ENCODE assay signal across 18 cellular contexts in the genomic region with DNA sequence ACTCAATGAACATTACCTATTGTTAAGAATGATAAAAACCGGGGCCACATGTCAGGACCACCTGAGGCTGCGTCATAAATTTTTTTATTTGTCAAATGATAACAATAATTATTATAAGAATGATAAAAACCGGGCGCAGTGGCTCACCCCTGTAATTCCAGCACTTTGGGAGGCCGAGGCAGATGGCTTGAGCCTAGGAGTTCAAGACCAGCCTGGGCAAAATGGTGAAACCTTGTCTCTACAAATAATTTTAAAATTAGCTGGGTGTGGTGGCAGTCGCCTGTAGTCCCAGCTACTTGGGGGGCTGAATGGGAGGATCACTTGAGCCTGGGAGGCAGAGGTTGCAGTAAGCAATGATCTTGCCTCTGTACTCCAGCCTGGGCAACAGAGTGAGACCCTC. TPM values are rescaled to one million over a fixed set of nuclear protein-coding genes. Genes with fewer than 3 reads are reported as not detected.
DNase-seq lines count a peak whose midpoint lies in the region; ATAC-seq and TF ChIP-seq lines count a peak whose summit lies in the region.
"Had no signal": no experiment of that assay in that cellular context is flagged by ENCODE, and none has a peak within 500 bp of the region (broad histone marks: within the 10 kb centered on the region; RNA-seq: fewer than 3 reads in every experiment).

No MANE protein-coding gene starts in this region.

- H2AFZ ChIP-seq in DND-41 (ENCODE audit: low read depth, low read length) (0 out of 2 replicates have a peak overlapping the region, but pooled peaks have one; percentile 96), PC-9 (no peak overlapping the region)

- ATAC-seq in DND-41 (ENCODE audit: insufficient read depth, low read depth) (no peak), HG03432 (IDR thresholded peaks at IDR 0.05; ENCODE audit: unreplicated experiment) (no peak)
- no peak for ATAC-seq in activated T-cell treated with anti-CD3 and anti-CD28 coated beads, Interleukin-2, amount 50 U/mL, for 4 hours

- H4K20me1 ChIP-seq in BLaER1 treated with 17β-estradiol and CSF1 and Interleukin-3, amounts not matched to agents 10 nM and 100 nM: peaks cover 0 to 3% (median 0%) of the 10 kb centered on the region in 11 experiments; a peak in 2 of 22 replicates
- H4K20me1 ChIP-seq in DND-41 (ENCODE audit: insufficient read depth, low read length): no peaks in the 10 kb centered on the region
- H4K20me1 ChIP-seq in PC-9 (ENCODE audit: insufficient read depth): no peaks in the 10 kb centered on the region

- no TSS peak for BruUV-seq in PC-9 (replicated peaks; lab: Mats Ljungman, UMichigan)

- H3K27ac ChIP-seq in BLaER1 treated with 17β-estradiol and CSF1 and Interleukin-3, amounts not matched to agents 10 nM and 100 nM: no peak overlapping the region
- H3K27ac ChIP-seq in DND-41 (ENCODE audit: low read length) (no peak overlapping the region), PC-9 (no peak overlapping the region)

- no peak overlapping the region for H3K27ac Mint-ChIP-seq in neural crest cell (ENCODE audit: unreplicated experiment)

- no peak for TF ChIP-seq CTCF in DND-41 (IDR thresholded peaks at IDR 0.05; ENCODE audit: borderline replicate concordance, extremely low read depth, low read length, poor library complexity, severe bottlenecking)
- TF ChIP-seq CTCF in PC-9 (conservative IDR thresholded peaks at IDR 0.05): no peak
- TF ChIP-seq CTCF in neural crest cell (conservative IDR thresholded peaks at IDR 0.05): no peak

- intact Hi-C loops in PC-9 (cut with micrococcal nuclease; ENCODE audit: unreplicated experiment): no loop called here

- peak overlapping the region; percentile 51 for H3K4me3 Mint-ChIP-seq in neural crest cell
- H3K4me3 Mint-ChIP-seq in activated T-cell treated with anti-CD3 and anti-CD28 coated beads, Interleukin-2, amount 50 U/mL, for 4 hours: no peak overlapping the region

- POLR2A ChIA-PET in PC-9 (lab: Charles Lee; ENCODE audit: unreplicated experiment): interaction anchor here (1.1 kb wide), 1 partner anchor 13 kb away, joined by 4 read pairs; no protein-coding TSS in a partner anchor

- no peaks in the 10 kb centered on the region for H3K36me3 Mint-ChIP-seq in neural crest cell (ENCODE audit: low read depth)
- H3K36me3 Mint-ChIP-seq in activated T-cell treated with anti-CD3 and anti-CD28 coated beads, Interleukin-2, amount 50 U/mL, for 4 hours (ENCODE audit: insufficient read depth): no peaks in the 10 kb centered on the region

- CTCF ChIA-PET in PC-9 (lab: Charles Lee): no interaction called here

- H3K9me3 Mint-ChIP-seq in neural crest cell: no peaks in the 10 kb centered on the region
- H3K9me3 Mint-ChIP-seq in activated T-cell treated with anti-CD3 and anti-CD28 coated beads, Interleukin-2, amount 50 U/mL, for 4 hours: no peaks in the 10 kb centered on the region
- H3K9me3 Mint-ChIP-seq: activated T-cell treated with anti-CD3 and anti-CD28 coated beads, Interleukin-2, amount 50 U/mL, for 24 hours; effector memory CD8-positive, alpha-beta T cell had no signal

- H3K27me3 ChIP-seq in BLaER1 treated with 17β-estradiol and CSF1 and Interleukin-3, amounts not matched to agents 10 nM and 100 nM: no peaks in the 10 kb centered on the region
- H3K27me3 ChIP-seq in DND-41 (ENCODE audit: insufficient read depth, low read length, poor library complexity) (no peaks in the 10 kb centered on the region), PC-9 (ENCODE audit: insufficient read depth, low read depth) (no peaks in the 10 kb centered on the region)
- H3K27me3 ChIP-seq: MG63 had no signal

- DNase-seq in DND-41: no peak
- DNase-seq in PC-9: no peak
- DNase-seq in neural crest cell (ENCODE audit: low read depth, low spot score): no peak
- DNase-seq in activated T-cell treated with anti-CD3 and anti-CD28 coated beads, Interleukin-2, amount 50 U/mL, for 4 hours: no peak
- no peak for DNase-seq in NCI-H146 treated with DMSO at 0.1 percent for 48 hours (lab: John Stamatoyannopoulos, UW; ENCODE audit: unreplicated experiment)

- H3K9me2 ChIP-seq in PC-9 (ENCODE audit: insufficient read depth): no peaks in the 10 kb centered on the region

- no peak overlapping the region for H3K9ac ChIP-seq in BLaER1 treated with 17β-estradiol and CSF1 and Interleukin-3, amounts not matched to agents 10 nM and 100 nM
- H3K9ac ChIP-seq in DND-41 (ENCODE audit: low read depth, low read length): 0 out of 2 replicates have a peak overlapping the region, but pooled peaks have one; percentile 75

- H3K36me3 ChIP-seq in BLaER1 treated with 17β-estradiol and CSF1 and Interleukin-3, amounts not matched to agents 10 nM and 100 nM: peaks cover 5 to 21% (median 14%) of the 10 kb centered on the region in 11 experiments; a peak in 20 of 22 replicates
- H3K36me3 ChIP-seq in DND-41 (ENCODE audit: insufficient read depth, low read length) (peaks cover 15% of the 10 kb centered on the region), PC-9 (ENCODE audit: low read depth) (no peaks in the 10 kb centered on the region)
- H3K36me3 ChIP-seq: MG63, prostate gland had no signal

- H3K4me1 Mint-ChIP-seq in neural crest cell: peaks cover 18% of the 10 kb centered on the region
- H3K4me1 Mint-ChIP-seq in activated T-cell treated with anti-CD3 and anti-CD28 coated beads, Interleukin-2, amount 50 U/mL, for 4 hours (ENCODE audit: low read depth): peaks cover 16% of the 10 kb centered on the region

- H3F3A ChIP-seq in PC-9 (ENCODE audit: insufficient read depth, low read depth): peaks cover 15% of the 10 kb centered on the region

- peaks cover 13 to 29% (median 21%) of the 10 kb centered on the region in 10 experiments for H3K4me1 ChIP-seq in BLaER1 treated with 17β-estradiol and CSF1 and Interleukin-3, amounts not matched to agents 10 nM and 100 nM
- H3K4me1 ChIP-seq in DND-41 (ENCODE audit: insufficient read depth, low read length): peaks cover 22% of the 10 kb centered on the region
- H3K4me1 ChIP-seq in PC-9 (replicated peaks; ENCODE audit: insufficient read depth): peaks cover 17% of the 10 kb centered on the region
- H3K4me1 ChIP-seq: prostate gland had no signal

- H3K4me3 ChIP-seq in BLaER1 treated with 17β-estradiol and CSF1 and Interleukin-3, amounts not matched to agents 10 nM and 100 nM: peak overlapping the region in 1 of 10 experiments; percentile 91; a peak in 2 of 20 replicates
- peak overlapping the region in 1 of 2 experiments; percentile 77; a peak in 1 of 4 replicates for H3K4me3 ChIP-seq in DND-41 (ENCODE audit: low read depth in 1 of 2, low read length in 2 of 2)
- H3K4me3 ChIP-seq in PC-9: no peak overlapping the region

- H3K9me3 ChIP-seq in BLaER1 treated with 17β-estradiol and CSF1 and Interleukin-3, amounts not matched to agents 10 nM and 100 nM (replicated peaks in 1 of 11): peaks cover 6 to 8% (median 7%) of the 10 kb centered on the region in 11 experiments; a peak in 14 of 22 replicates
- H3K9me3 ChIP-seq in DND-41 (ENCODE audit: insufficient read depth, low read length, severe bottlenecking) (no peaks in the 10 kb centered on the region), PC-9 (ENCODE audit: insufficient read depth, low read depth) (no peaks in the 10 kb centered on the region)
- H3K9me3 ChIP-seq: left lung, MG63, prostate gland, tibial nerve had no signal

- H3K79me2 ChIP-seq in DND-41 (ENCODE audit: insufficient read depth, low read length) (peaks cover 34% of the 10 kb centered on the region), PC-9 (ENCODE audit: low read depth) (peaks cover 26% of the 10 kb centered on the region)

- peak overlapping the region; percentile 57 to 98 (median 93); a peak in 19 of 22 replicates for H3K4me2 ChIP-seq in BLaER1 treated with 17β-estradiol and CSF1 and Interleukin-3, amounts not matched to agents 10 nM and 100 nM
- H3K4me2 ChIP-seq in DND-41 (ENCODE audit: insufficient read depth, low read length) (peak overlapping the region; percentile 99; the same call in 1 of the 2 replicates), PC-9 (peak overlapping the region; percentile 86; the same call in 1 of the 2 replicates)

- H3K27me3 Mint-ChIP-seq in neural crest cell (ENCODE audit: low read depth): no peaks in the 10 kb centered on the region
- H3K27me3 Mint-ChIP-seq in activated T-cell treated with anti-CD3 and anti-CD28 coated beads, Interleukin-2, amount 50 U/mL, for 4 hours (ENCODE audit: low read depth): no peaks in the 10 kb centered on the region
- H3K27me3 Mint-ChIP-seq: activated T-cell treated with anti-CD3 and anti-CD28 coated beads, Interleukin-2, amount 50 U/mL, for 24 hours; effector memory CD8-positive, alpha-beta T cell had no signal

RNA-seq across cellular contexts. Expression of a gene that starts 0.8 kb away (rescaled TPM):
- total RNA-seq in PC-9 (2021) (139 and 170 TPM in 2 replicates), neural crest cell (43.9 and 44.6 TPM in 2 replicates)
- 10 to 100 TPM; 26.5 to 36.9 (median 29.7) TPM for total RNA-seq in activated T-cell treated with anti-CD3 and anti-CD28 coated beads, Interleukin-2, amount 50 U/mL, for 4 hours

RNA-seq across cellular contexts. Expression of a gene that starts 13.4 kb away (rescaled TPM):
- total RNA-seq in PC-9 (2021) (3.7 and 5.7 TPM in 2 replicates), neural crest cell (not detected in 2 replicates)
- total RNA-seq in activated T-cell treated with anti-CD3 and anti-CD28 coated beads, Interleukin-2, amount 50 U/mL, for 4 hours: under 1 TPM in 2 of 3 donors, not detected in 1; 0.14 to 0.18 TPM
- total RNA-seq: activated CD8-positive, alpha-beta memory T cell treated with anti-CD3 and anti-CD28 coated beads for 36 hours; Daoy; epithelial cell of proximal tubule; H1; myocyte; tibial nerve had no signal

RNA-seq across cellular contexts. Expression of a gene that starts 49.1 kb away (rescaled TPM):
- total RNA-seq in PC-9 (2021) (19.5 and 23.8 TPM in 2 replicates), neural crest cell (20.2 and 20.8 TPM in 2 replicates)
- total RNA-seq in activated T-cell treated with anti-CD3 and anti-CD28 coated beads, Interleukin-2, amount 50 U/mL, for 4 hours: 10 to 100 TPM; 20.3 to 22.3 (median 22.1) TPM

RNA-seq across cellular contexts. Expression of a gene that starts 49.4 kb away (rescaled TPM):
- total RNA-seq in PC-9 (2021): 51.2 and 52.2 TPM in 2 replicates
- 98.5 and 107 TPM in 2 replicates for total RNA-seq in neural crest cell
- total RNA-seq in activated T-cell treated with anti-CD3 and anti-CD28 coated beads, Interleukin-2, amount 50 U/mL, for 4 hours: 10 to 100 TPM; 76.2 to 82.7 (median 76.4) TPM
